1 cellular context compared by ENCODE assay signal in genomic region chr20:5973172-5973571, GRCh38.
TF ChIP-seq lines count a peak whose summit lies in the region.

No MANE protein-coding gene starts in this region.

TF ChIP-seq in SK-N-SH treated with all-trans-retinoic acid at 6 μM for 48 hours, 23 proteins besides CTCF, POLR2A, EP300 and RAD21 (continued from another document):
- TF ChIP-seq PATZ1 (CRISPR knock-in tag; IDR thresholded peaks at IDR 0.05; ENCODE audit: borderline replicate concordance): no peak
